In genomic region chr1:173509797-173510196, GRCh38 we compare ENCODE assay signal across 30 cellular contexts.
"Had no signal": no experiment of that assay in that cellular context is flagged by ENCODE, and none has a peak within 500 bp of the region (broad histone marks: within the 10 kb centered on the region; RNA-seq: fewer than 3 reads in every experiment).

No MANE protein-coding gene starts in this region.

- H3K36me3 ChIP-seq: brain microvascular endothelial cell, esophagus muscularis mucosa, gastroesophageal sphincter, WERI-Rb-1 had no signal

- DNase-seq: activated B cell treated with CpG ODN at 0.5 μM for 24 hours; activated CD4-positive, alpha-beta T cell treated with anti-CD3 and anti-CD28 coated beads for 48 hours; activated CD4-positive, alpha-beta T cell treated with anti-CD3 and anti-CD28 coated beads, Interleukin-2, amount 50 U/mL, for 1 hour; activated CD4-positive, alpha-beta T cell treated with anti-CD3 and anti-CD28 coated beads, Interleukin-2, amount 50 U/mL, for 48 hours; activated CD8-positive, alpha-beta memory T cell treated with anti-CD3 and anti-CD28 coated beads for 24 hours; activated CD8-positive, alpha-beta T cell treated with anti-CD3 and anti-CD28 coated beads for 36 hours; activated effector memory CD4-positive, alpha-beta T cell treated with Interleukin-2 at 50 U/mL for 16 hours; activated gamma-delta T cell treated with Interleukin-2 at 50 U/mL for 16 hours; activated naive CD4-positive, alpha-beta T cell treated with anti-CD3 and anti-CD28 coated beads, Interleukin-2, amount 50 U/mL, for 16 hours; activated naive CD4-positive, alpha-beta T cell treated with Interleukin-2 at 50 U/mL for 16 hours; activated T-cell treated with anti-CD3 and anti-CD28 coated beads, Interleukin-2, amount 50 U/mL, for 4 hours; amniotic stem cell; anterior cingulate cortex; brain microvascular endothelial cell; dermis blood vessel endothelial cell; effector CD4-positive, alpha-beta T cell; effector memory CD8-positive, alpha-beta T cell; erythroblast; foreskin melanocyte; T-helper 1 cell; T-helper 17 cell; T1000; WERI-Rb-1 had no signal

- H3K4me3 ChIP-seq: coronary artery, esophagus muscularis mucosa, gastroesophageal sphincter had no signal

- H3K9me3 ChIP-seq: gastroesophageal sphincter had no signal

- FAIRE-seq: astrocyte, bronchial epithelial cell had no signal

- ATAC-seq: activated CD4-positive, CD25-positive, alpha-beta regulatory T cell treated with anti-CD3 and anti-CD28 coated beads, Interleukin-2, amount 50 U/mL, for 24 hours; activated CD8-positive, alpha-beta T cell treated with anti-CD3 and anti-CD28 coated beads for 36 hours; activated T-cell treated with anti-CD3 and anti-CD28 coated beads, Interleukin-2, amount 50 U/mL, for 4 hours; activated T-helper 17 cell treated with anti-CD3 and anti-CD28 coated beads, Interleukin-2, amount 50 U/mL, for 72 hours; effector memory CD8-positive, alpha-beta T cell; gastroesophageal sphincter; T-helper 17 cell had no signal
